In genomic region chr5:122723606-122724352, GRCh38 we compare ENCODE assay signal across 8 cellular contexts. TPM values are rescaled to one million over a fixed set of nuclear protein-coding genes. Genes with fewer than 3 reads are reported as not detected.
DNase-seq lines count a peak whose midpoint lies in the region; ATAC-seq, FAIRE-seq and TF ChIP-seq lines count a peak whose summit lies in the region.

No MANE protein-coding gene starts in this region.

- H3K9ac ChIP-seq in kidney (ENCODE audit: low read length in 2 of 2) = no peak overlapping the region

- no peak for FAIRE-seq in kidney (lab: Jason Lieb, UNC)

- H3K36me3 ChIP-seq in kidney (ENCODE audit: control insufficient read depth in 1 of 2, insufficient read depth in 2 of 2, low read length in 2 of 2) = no peaks in the 10 kb centered on the region

- H3K27ac ChIP-seq in kidney (ENCODE audit: low read depth in 2 of 2, low read length in 2 of 2) = no peak overlapping the region

- DNase-seq in AG09319 (ENCODE audit: extremely low read depth, low read depth) (peak; percentile 70), GM19240 (ENCODE audit: insufficient read length, low spot score) (peak; percentile 24), brain pericyte (ENCODE audit: low read depth, low spot score) (peak; percentile 61), NCI-H82 (lab: John Stamatoyannopoulos, UW) (no peak), retina (no peak), kidney (no peak), A172 (ENCODE audit: low spot score) (no peak)

- ATAC-seq in HG03097 (IDR thresholded peaks at IDR 0.05; ENCODE audit: low FRiP score, unreplicated experiment) = peak; percentile 88

- H3K4me1 ChIP-seq in kidney (ENCODE audit: control insufficient read depth in 1 of 2, insufficient read depth in 1 of 2, low read depth in 1 of 2, low read length in 2 of 2) = no peaks in the 10 kb centered on the region

- no peak overlapping the region for H3K4me3 ChIP-seq in kidney (ENCODE audit: low read length in 2 of 2)

- TF ChIP-seq CTCF in AG09319 (IDR thresholded peaks at IDR 0.05; ENCODE audit: low read depth, low read length) (no peak), kidney (IDR thresholded peaks at IDR 0.05; ENCODE audit: borderline replicate concordance, extremely low read depth, insufficient read depth) (no peak)

- intact Hi-C loops in kidney (cut with DNase I) = no loop called here

- H3K9me3 ChIP-seq in kidney (ENCODE audit: control insufficient read depth in 1 of 2, low read length in 2 of 2) = no peaks in the 10 kb centered on the region

RNA-seq across cellular contexts. Expression of gene SNX2, which starts 51.1 kb away (rescaled TPM):
- total RNA-seq in kidney = 81.3 TPM
- polyA plus RNA-seq in kidney (ENCODE audit: insufficient read depth, low read depth, low replicate concordance) = 75.8 TPM
- 95.4 and 97.5 TPM in 2 replicates for total RNA-seq in A172 (2014; rRNA removed; shearing (Covaris generic))

Comparison
In these comparisons a context has a peak if more than half of its experiments do, and no peak if none do; other contexts are left out.
1. DNase-seq: peak in AG09319 (single experiment), GM19240 (single experiment) and brain pericyte (single experiment); none in NCI-H82 (single experiment), retina (single experiment), kidney (single experiment) and A172 (single experiment).